18 cellular contexts compared by ENCODE assay signal in the genomic region with DNA sequence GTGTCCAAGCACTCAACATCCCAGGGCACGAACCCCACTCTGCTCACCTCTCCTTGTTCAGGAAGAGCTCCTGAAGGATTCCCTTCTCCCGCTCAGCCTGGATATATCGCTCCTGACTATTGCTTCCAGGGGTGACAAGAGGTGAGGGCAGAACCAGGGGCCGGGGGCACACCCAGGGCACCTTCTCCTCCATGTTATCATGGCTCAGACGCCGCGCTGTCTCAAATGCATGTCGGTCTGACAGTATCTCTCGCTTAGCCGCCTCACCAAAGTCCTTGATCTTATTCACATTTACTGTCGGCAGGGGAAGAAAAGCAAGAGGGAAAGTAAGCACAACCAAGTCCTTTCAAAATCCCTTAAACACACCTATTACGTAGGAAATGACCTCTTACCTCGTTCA. TPM values are rescaled to one million over a fixed set of nuclear protein-coding genes. Genes with fewer than 3 reads are reported as not detected.
DNase-seq lines count a peak whose midpoint lies in the region; ATAC-seq and TF ChIP-seq lines count a peak whose summit lies in the region.
"Had no signal": no experiment of that assay in that cellular context is flagged by ENCODE, and none has a peak within 500 bp of the region (broad histone marks: within the 10 kb centered on the region; RNA-seq: fewer than 3 reads in every experiment).

No MANE protein-coding gene starts in this region.

- WGBS in smooth muscle cell (ENCODE audit: low lambda C conversion rate), result 98% methylated on average over 13 of the region's 13 CpGs

- TF ChIP-seq CTCF in natural killer cell (IDR thresholded peaks at IDR 0.05), result no peak
- TF ChIP-seq CTCF in HEK293 (tag by site-specific recombination; IDR thresholded peaks at IDR 0.05), result no peak
- no peak for TF ChIP-seq CTCF in smooth muscle cell (IDR thresholded peaks at IDR 0.05; ENCODE audit: borderline replicate concordance, insufficient read depth, poor library complexity, severe bottlenecking)

- CTCF ChIA-PET in HEK293 (lab: Yijun Ruan, JAX), result interaction anchor here (0.6 to 1.9 kb wide), 4 partner anchors 8 to 208 kb away, joined by 3 to 4 read pairs (median 4); no protein-coding TSS in a partner anchor

- no peaks in the 10 kb centered on the region for H3K9me3 Mint-ChIP-seq in natural killer cell
- no peaks in the 10 kb centered on the region for H3K9me3 Mint-ChIP-seq in natural killer cell treated with Interleukin-12 subunit alpha and Interleukin-12 subunit beta and Interleukin-15 and Interleukin-18, amount 100 ng/mL, for 72 hours
- no peaks in the 10 kb centered on the region for H3K9me3 Mint-ChIP-seq in immature natural killer cell
- H3K9me3 Mint-ChIP-seq: CD8-positive, alpha-beta memory T cell had no signal

- H3K27ac Mint-ChIP-seq in natural killer cell (peak overlapping the region; percentile 59), immature natural killer cell (peak overlapping the region in 4 of 6 donors; percentile 49 to 92 (median 60))
- H3K27ac Mint-ChIP-seq in natural killer cell treated with Interleukin-12 subunit alpha and Interleukin-12 subunit beta and Interleukin-15 and Interleukin-18, amount 100 ng/mL, for 72 hours, result peak overlapping the region in 1 of 2 donors; percentile 24

- H3K79me2 ChIP-seq in smooth muscle cell (ENCODE audit: low read depth), result peaks cover 15% of the 10 kb centered on the region

- no peaks in the 10 kb centered on the region for H3K4me1 ChIP-seq in HEK293 (ENCODE audit: control insufficient read depth, insufficient read depth, low read length)
- H3K4me1 ChIP-seq in smooth muscle cell (ENCODE audit: low read depth), result no peaks in the 10 kb centered on the region
- H3K4me1 ChIP-seq: SJSA1 had no signal

- H3K4me1 Mint-ChIP-seq in natural killer cell (peaks cover 35 to 47% of the 10 kb centered on the region in 2 donors), immature natural killer cell (peaks cover 31 to 56% of the 10 kb centered on the region in 2 donors)
- peaks cover 42% of the 10 kb centered on the region in 2 donors for H3K4me1 Mint-ChIP-seq in natural killer cell treated with Interleukin-12 subunit alpha and Interleukin-12 subunit beta and Interleukin-15 and Interleukin-18, amount 100 ng/mL, for 72 hours (ENCODE audit: low read depth in 2 of 2)

- H3K36me3 Mint-ChIP-seq in natural killer cell (peaks cover 47% of the 10 kb centered on the region), immature natural killer cell (peaks cover 30 to 62% (median 41%) of the 10 kb centered on the region in 3 donors)
- H3K36me3 Mint-ChIP-seq in natural killer cell treated with Interleukin-12 subunit alpha and Interleukin-12 subunit beta and Interleukin-15 and Interleukin-18, amount 100 ng/mL, for 72 hours, result peaks cover 52% of the 10 kb centered on the region

- no peak for DNase-seq in natural killer cell
- no peak for DNase-seq in natural killer cell treated with Interleukin-12 subunit alpha and Interleukin-12 subunit beta and Interleukin-15 and Interleukin-18, amount 100 ng/mL, for 72 hours (ENCODE audit: low spot score)
- no peak for DNase-seq in immature natural killer cell
- DNase-seq in smooth muscle cell (lab: John Stamatoyannopoulos, UW; ENCODE audit: unreplicated experiment), result no peak
- no peak for DNase-seq in hippocampal formation (lab: John Stamatoyannopoulos, UW)
- DNase-seq: CD8-positive, alpha-beta memory T cell; DMS79 treated with DMSO at 0.1 percent for 48 hours; GM23248; HCEC 1CT; NCI-H1436; NCI-H2029; NCI-H2171; NCI-H446 treated with DMSO at 0.1 percent for 48 hours; NCI-H774 had no signal

- H2AFZ ChIP-seq in smooth muscle cell (ENCODE audit: low read depth), result no peak overlapping the region
- H2AFZ ChIP-seq: GM23248 had no signal

- H3K4me3 Mint-ChIP-seq in natural killer cell (no peak overlapping the region), immature natural killer cell (no peak overlapping the region)
- no peak overlapping the region for H3K4me3 Mint-ChIP-seq in natural killer cell treated with Interleukin-12 subunit alpha and Interleukin-12 subunit beta and Interleukin-15 and Interleukin-18, amount 100 ng/mL, for 72 hours
- H3K4me3 Mint-ChIP-seq: B cell; CD8-positive, alpha-beta memory T cell had no signal

- no peaks in the 10 kb centered on the region for H3K27me3 ChIP-seq in smooth muscle cell (ENCODE audit: low read depth)
- H3K27me3 ChIP-seq: SJSA1 had no signal

- H3K4me3 ChIP-seq in HEK293 (ENCODE audit: low read depth, low read length) (no peak overlapping the region), smooth muscle cell (no peak overlapping the region)
- H3K4me3 ChIP-seq: GM23248, SJSA1 had no signal

- H3K36me3 ChIP-seq in HEK293 (ENCODE audit: control insufficient read depth in 2 of 2, insufficient read depth in 1 of 2, low read length in 2 of 2) (peaks cover 74 to 92% of the 10 kb centered on the region in 2 experiments), smooth muscle cell (ENCODE audit: low read depth) (peaks cover 39% of the 10 kb centered on the region)

- no peak overlapping the region for H3K9ac ChIP-seq in smooth muscle cell (ENCODE audit: low read depth)
- H3K9ac ChIP-seq: GM23248 had no signal

- peaks cover 94% of the 10 kb centered on the region for H4K20me1 ChIP-seq in smooth muscle cell (ENCODE audit: low read depth)

- H3K27me3 Mint-ChIP-seq in natural killer cell (ENCODE audit: low read depth in 2 of 2) (no peaks in the 10 kb centered on the region), immature natural killer cell (ENCODE audit: low read depth in 3 of 3) (peaks cover 2 to 4% (median 2%) of the 10 kb centered on the region in 3 donors)
- H3K27me3 Mint-ChIP-seq in natural killer cell treated with Interleukin-12 subunit alpha and Interleukin-12 subunit beta and Interleukin-15 and Interleukin-18, amount 100 ng/mL, for 72 hours, result no peaks in the 10 kb centered on the region
- H3K27me3 Mint-ChIP-seq: B cell had no signal

- H3F3A ChIP-seq in smooth muscle cell (ENCODE audit: low read depth), result peaks cover 54% of the 10 kb centered on the region

- H3K9me3 ChIP-seq in HEK293 (ENCODE audit: control insufficient read depth, insufficient read depth, low read depth, low read length) (no peaks in the 10 kb centered on the region), smooth muscle cell (replicated peaks; ENCODE audit: low read depth) (no peaks in the 10 kb centered on the region)
- H3K9me3 ChIP-seq: SJSA1 had no signal

- POLR2A ChIA-PET in HEK293 (lab: Yijun Ruan, JAX), result interaction anchor here (1.0 to 14.9 kb wide), 3 partner anchors 10 to 127 kb away, joined by 3 to 197 read pairs (median 5); no protein-coding TSS in a partner anchor

- no peak for ATAC-seq in natural killer cell
- ATAC-seq in natural killer cell treated with Interleukin-12 subunit alpha and Interleukin-12 subunit beta and Interleukin-15 and Interleukin-18, amount 100 ng/mL, for 72 hours, result no peak
- ATAC-seq in HG02973 (IDR thresholded peaks at IDR 0.05; ENCODE audit: unreplicated experiment), result no peak

- 0 out of 2 replicates have a peak overlapping the region, but pooled peaks have one; percentile 20 for H3K27ac ChIP-seq in HEK293 (ENCODE audit: extremely low read depth, low read depth, low read length)
- H3K27ac ChIP-seq in smooth muscle cell (ENCODE audit: low read depth), result no peak overlapping the region
- H3K27ac ChIP-seq: GM23248, SJSA1 had no signal

- intact Hi-C loops in natural killer cell (cut with micrococcal nuclease), result no loop called here

- no peak overlapping the region for H3K4me2 ChIP-seq in smooth muscle cell

TF ChIP-seq in HEK293, 187 proteins besides CTCF, POLR2A, EP300 and RAD21 (continues in another document):
- TF ChIP-seq ZNF48 (tag by site-specific recombination; IDR thresholded peaks at IDR 0.05), result no peak
- TF ChIP-seq, protein P1, sequence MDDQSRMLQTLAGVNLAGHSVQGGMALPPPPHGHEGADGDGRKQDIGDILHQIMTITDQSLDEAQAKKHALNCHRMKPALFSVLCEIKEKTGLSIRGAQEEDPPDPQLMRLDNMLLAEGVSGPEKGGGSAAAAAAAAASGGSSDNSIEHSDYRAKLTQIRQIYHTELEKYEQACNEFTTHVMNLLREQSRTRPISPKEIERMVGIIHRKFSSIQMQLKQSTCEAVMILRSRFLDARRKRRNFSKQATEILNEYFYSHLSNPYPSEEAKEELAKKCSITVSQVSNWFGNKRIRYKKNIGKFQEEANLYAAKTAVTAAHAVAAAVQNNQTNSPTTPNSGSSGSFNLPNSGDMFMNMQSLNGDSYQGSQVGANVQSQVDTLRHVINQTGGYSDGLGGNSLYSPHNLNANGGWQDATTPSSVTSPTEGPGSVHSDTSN (CRISPR knock-in tag; IDR thresholded peaks at IDR 0.05), result no peak

RNA-seq across cellular contexts. Expression of gene PPP1R10, which starts 13.1 kb away (rescaled TPM):
- total RNA-seq in natural killer cell (100 to 1,000 TPM; 151 to 222 (median 174) TPM), smooth muscle cell (42.1 and 65.1 TPM in 2 replicates)
- 100 to 1,000 TPM in 1 of 2 donors, 10 to 100 TPM in 1; 97.9 to 119 TPM for total RNA-seq in natural killer cell treated with Interleukin-12 subunit alpha and Interleukin-12 subunit beta and Interleukin-15 and Interleukin-18, amount 100 ng/mL, for 72 hours
- polyA plus RNA-seq in immature natural killer cell (10 to 100 TPM in 2 of 3 donors, 1 to 10 TPM in 1; 5.5 to 30.0 (median 12.9) TPM), smooth muscle cell (36.1 and 50.2 TPM in 2 replicates)

RNA-seq across cellular contexts. Expression of gene MRPS18B, which starts 13.7 kb away (rescaled TPM):
- total RNA-seq in natural killer cell (10 to 100 TPM; 14.2 to 19.9 (median 16.6) TPM), smooth muscle cell (38.7 and 53.2 TPM in 2 replicates)
- 10 to 100 TPM; 43.9 to 58.4 TPM for total RNA-seq in natural killer cell treated with Interleukin-12 subunit alpha and Interleukin-12 subunit beta and Interleukin-15 and Interleukin-18, amount 100 ng/mL, for 72 hours
- polyA plus RNA-seq in immature natural killer cell (100 to 1,000 TPM in 2 of 3 donors, 10 to 100 TPM in 1; 86.6 to 114 (median 102) TPM), smooth muscle cell (70.0 and 88.6 TPM in 2 replicates)

RNA-seq across cellular contexts. Expression of gene ATAT1, which starts 22.7 kb away (rescaled TPM):
- total RNA-seq in natural killer cell, result 10 to 100 TPM in 1 of 3 donors, 1 to 10 TPM in 2; 8.1 to 10.8 (median 8.9) TPM
- 10 to 100 TPM in 1 of 2 donors, 1 to 10 TPM in 1; 7.3 to 15.8 TPM for total RNA-seq in natural killer cell treated with Interleukin-12 subunit alpha and Interleukin-12 subunit beta and Interleukin-15 and Interleukin-18, amount 100 ng/mL, for 72 hours
- 1 to 10 TPM in 1 of 3 donors, under 1 TPM in 1, not detected in 1; 0.43 to 3.1 TPM for polyA plus RNA-seq in immature natural killer cell
- total RNA-seq in smooth muscle cell, result 8.5 and 9.4 TPM in 2 replicates
- polyA plus RNA-seq in smooth muscle cell, result 16.5 and 18.8 TPM in 2 replicates

RNA-seq across cellular contexts. Expression of gene ABCF1, which starts 32.7 kb away (rescaled TPM):
- total RNA-seq in natural killer cell (100 to 1,000 TPM in 2 of 3 donors, 10 to 100 TPM in 1; 91.4 to 138 (median 138) TPM), smooth muscle cell (25.2 and 34.7 TPM in 2 replicates)
- total RNA-seq in natural killer cell treated with Interleukin-12 subunit alpha and Interleukin-12 subunit beta and Interleukin-15 and Interleukin-18, amount 100 ng/mL, for 72 hours, result 100 to 1,000 TPM in 1 of 2 donors, 10 to 100 TPM in 1; 94.8 to 122 TPM
- polyA plus RNA-seq in immature natural killer cell (10 to 100 TPM in 2 of 3 donors, 1 to 10 TPM in 1; 4.3 to 50.1 (median 15.2) TPM), smooth muscle cell (39.1 and 57.3 TPM in 2 replicates)

RNA-seq across cellular contexts. Expression of gene C6orf136, which starts 43.0 kb away (rescaled TPM):
- 10 to 100 TPM; 39.4 to 51.4 (median 50.9) TPM for total RNA-seq in natural killer cell
- total RNA-seq in natural killer cell treated with Interleukin-12 subunit alpha and Interleukin-12 subunit beta and Interleukin-15 and Interleukin-18, amount 100 ng/mL, for 72 hours, result 10 to 100 TPM; 29.6 to 32.5 TPM
- polyA plus RNA-seq in immature natural killer cell, result 10 to 100 TPM in 1 of 3 donors, 1 to 10 TPM in 2; 4.3 to 16.5 (median 9.8) TPM
- 1.8 and 4.3 TPM in 2 replicates for total RNA-seq in smooth muscle cell
- 5.3 and 8.8 TPM in 2 replicates for polyA plus RNA-seq in smooth muscle cell
